1 cellular context compared by ENCODE assay signal in the genomic region with DNA sequence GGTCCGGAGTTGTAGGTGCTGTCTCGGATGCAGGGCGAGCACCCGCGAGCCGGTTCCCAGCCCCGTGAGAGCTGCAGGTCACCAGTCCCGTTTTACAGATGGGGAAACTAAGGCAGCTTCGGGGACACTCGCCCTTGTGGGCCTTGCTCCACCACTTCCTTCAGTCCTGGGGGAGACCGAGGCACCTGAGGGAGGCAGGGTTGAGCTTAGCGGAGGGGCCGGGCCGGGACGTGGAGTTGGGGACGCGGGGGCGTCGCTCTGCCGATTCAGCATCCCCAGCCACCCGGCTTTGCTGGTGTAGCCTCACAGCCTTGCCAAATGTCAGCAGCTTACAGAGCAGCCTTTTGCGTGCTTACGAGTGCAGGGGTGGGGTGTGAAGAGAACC.
TF ChIP-seq lines count a peak whose summit lies in the region.

No MANE protein-coding gene starts in this region.

TF ChIP-seq in endothelial cell of umbilical vein, 7 proteins besides CTCF, POLR2A, EP300 and RAD21:
- TF ChIP-seq FOS (IDR thresholded peaks at IDR 0.05; ENCODE audit: borderline replicate concordance, insufficient read depth, low read length) (no peak), MYC (IDR thresholded peaks at IDR 0.05; ENCODE audit: low read depth, low read length) (no peak), JUN (IDR thresholded peaks at IDR 0.05; ENCODE audit: borderline replicate concordance, insufficient read depth, insufficient read length, low read depth) (no peak), EZH2 (IDR thresholded peaks at IDR 0.05; ENCODE audit: borderline replicate concordance, low read depth, low read length, severe bottlenecking) (no peak), GATA2 (IDR thresholded peaks at IDR 0.05; ENCODE audit: insufficient read depth, insufficient read length, low read depth, low read length) (no peak)
